In genomic region chr3:100966807-100967206, GRCh38 we compare ENCODE assay signal across 26 cellular contexts. TPM values are rescaled to one million over a fixed set of nuclear protein-coding genes. Genes with fewer than 3 reads are reported as not detected.
"Had no signal": no experiment of that assay in that cellular context is flagged by ENCODE, and none has a peak within 500 bp of the region (broad histone marks: within the 10 kb centered on the region; RNA-seq: fewer than 3 reads in every experiment).

No MANE protein-coding gene starts in this region.

- H3K27me3 ChIP-seq: brain microvascular endothelial cell had no signal

- H3K36me3 ChIP-seq: brain microvascular endothelial cell had no signal

- ATAC-seq: activated CD4-positive, alpha-beta T cell treated with anti-CD3 and anti-CD28 coated beads for 36 hours; activated CD4-positive, CD25-positive, alpha-beta regulatory T cell treated with anti-CD3 and anti-CD28 coated beads, Interleukin-2, amount 50 U/mL, for 24 hours; activated naive CD8-positive, alpha-beta T cell treated with anti-CD3 and anti-CD28 coated beads, Interleukin-2, amount 50 U/mL, for 24 hours; WTC11 had no signal

- DNase-seq: activated CD4-positive, alpha-beta memory T cell treated with anti-CD3 and anti-CD28 coated beads for 36 hours; activated CD4-positive, alpha-beta T cell treated with anti-CD3 and anti-CD28 coated beads for 36 hours; activated CD4-positive, alpha-beta T cell treated with anti-CD3 and anti-CD28 coated beads, Interleukin-2, amount 10 ng/mL, durations not matched to agents 7 days and 5 days; activated CD8-positive, alpha-beta memory T cell treated with anti-CD3 and anti-CD28 coated beads, Interleukin-2, amount 50 U/mL, for 48 hours; activated effector memory CD4-positive, alpha-beta T cell treated with Interleukin-2 at 50 U/mL for 16 hours; activated naive CD4-positive, alpha-beta T cell treated with anti-CD3 and anti-CD28 coated beads, Interleukin-2, amount 10 ng/mL, durations not matched to agents 7 days and 5 days; activated naive CD8-positive, alpha-beta T cell treated with anti-CD3 and anti-CD28 coated beads, Interleukin-2, amount 50 U/mL, for 24 hours; activated T-cell treated with anti-CD3 and anti-CD28 coated beads, Interleukin-2, amount 50 U/mL, for 48 hours; anterior cingulate cortex; brain microvascular endothelial cell; central memory CD4-positive, alpha-beta T cell; MM.1S; MV-4-11; NCI-H1092; NCI-H1436 treated with DMSO at 0.1 percent for 48 hours; NCI-H1694 treated with DMSO at 0.1 percent for 48 hours; NCI-H2029; NCI-H510A; NCI-H526; NCI-H748 treated with DMSO at 0.1 percent for 48 hours; NK-92 treated with Interleukin-12 subunit alpha and Interleukin-12 subunit beta, amount 100 ng/mL, for 24 hours; PC-9; SIG-M5 had no signal

- H3K4me2 ChIP-seq: PC-9 had no signal

- H3K27ac ChIP-seq: brain microvascular endothelial cell, PC-9, RWPE1 had no signal

- H3K4me3 ChIP-seq: PC-9 had no signal

RNA-seq across cellular contexts. Expression of gene ABI3BP, which starts 26.4 kb away (rescaled TPM):
- total RNA-seq: activated CD4-positive, alpha-beta memory T cell treated with anti-CD3 and anti-CD28 coated beads for 36 hours; activated CD4-positive, alpha-beta T cell treated with anti-CD3 and anti-CD28 coated beads for 36 hours; activated CD4-positive, alpha-beta T cell treated with anti-CD3 and anti-CD28 coated beads, Interleukin-2, amount 10 ng/mL, durations not matched to agents 7 days and 5 days had no signal
